In genomic region chr7:28316489-28316888, GRCh38 we compare ENCODE assay signal across 1 cellular context.
TF ChIP-seq lines count a peak whose summit lies in the region.

No MANE protein-coding gene starts in this region.

TF ChIP-seq in GM23338, 12 proteins besides CTCF, POLR2A, EP300 and RAD21 (continued from another document):
- TF ChIP-seq ZNF462 (CRISPR knock-in tag; IDR thresholded peaks at IDR 0.05) (no peak), POLR2AphosphoS5 (IDR thresholded peaks at IDR 0.05; ENCODE audit: low read depth) (no peak)
